ENCODE assay signal across 22 cellular contexts in the genomic region with DNA sequence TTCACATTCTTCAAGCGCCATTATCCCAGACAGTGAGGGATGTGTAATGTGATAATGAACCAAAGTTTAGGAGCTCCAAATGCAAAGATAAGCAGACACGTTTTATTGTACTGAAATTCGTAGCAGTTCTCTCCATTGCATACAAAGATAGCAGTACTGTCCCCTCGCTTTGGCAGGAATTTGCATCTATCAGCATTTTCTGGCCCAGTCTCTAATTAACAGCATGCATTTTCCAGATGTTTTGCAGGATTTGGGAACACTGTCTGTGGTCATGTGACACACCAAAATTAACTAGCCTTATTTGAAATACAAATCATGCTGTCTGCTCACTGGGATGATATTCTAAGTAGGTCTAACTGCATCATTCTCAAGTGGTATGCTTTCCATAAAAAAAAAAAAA.
"Had no signal": no experiment of that assay in that cellular context is flagged by ENCODE, and none has a peak within 500 bp of the region (broad histone marks: within the 10 kb centered on the region; RNA-seq: fewer than 3 reads in every experiment).

No MANE protein-coding gene starts in this region.

- H3K9me3 ChIP-seq: gastroesophageal sphincter, ovary, sigmoid colon, stomach, suprapubic skin, tibial artery, upper lobe of right lung had no signal

- FAIRE-seq: bronchial epithelial cell, kidney, small intestine had no signal

- H3K36me3 ChIP-seq: gastroesophageal sphincter, ovary, sigmoid colon, stomach, suprapubic skin, tibial artery, upper lobe of right lung had no signal

- DNase-seq: activated CD4-positive, alpha-beta T cell treated with anti-CD3 and anti-CD28 coated beads for 4 hours; activated CD4-positive, alpha-beta T cell treated with anti-CD3 and anti-CD28 coated beads, Interleukin-2, amount 50 U/mL, for 48 hours; activated CD8-positive, alpha-beta memory T cell treated with anti-CD3 and anti-CD28 coated beads for 24 hours; activated effector memory CD4-positive, alpha-beta T cell treated with Interleukin-2 at 50 U/mL for 16 hours; activated naive CD4-positive, alpha-beta T cell treated with Interleukin-2 at 50 U/mL for 16 hours; hippocampal formation; kidney; left colon; mammary epithelial cell; naive B cell; nephron progenitor cell; ovary; sigmoid colon; small intestine; stimulated activated CD4-positive, alpha-beta T cell treated with anti-CD3 and anti-CD28 coated beads, Interleukin-1b, Interleukin-23, amount 100 ng/mL, for 48 hours; stimulated activated naive B cell treated with anti-CD40 and anti-IgM and Interleukin-4, amounts not matched to agents 10 μg/mL and 1 μg/mL and 100 μg/mL, for 72 hours; stomach; tibial artery; upper lobe of right lung had no signal

- ATAC-seq: gastroesophageal sphincter; left colon; stimulated activated naive B cell treated with anti-CD40 and anti-IgM and Interleukin-4, amounts not matched to agents 10 μg/mL and 1 μg/mL and 100 μg/mL, for 72 hours; upper lobe of right lung had no signal

- H3K27me3 ChIP-seq: gastroesophageal sphincter, ovary, sigmoid colon, stomach, suprapubic skin, tibial artery, upper lobe of right lung had no signal

- H3K4me1 ChIP-seq: gastroesophageal sphincter, sigmoid colon, stomach, suprapubic skin, tibial artery, upper lobe of right lung had no signal

- H3K4me3 ChIP-seq: gastroesophageal sphincter, ovary, sigmoid colon, stomach, suprapubic skin, tibial artery, upper lobe of right lung had no signal

- H3K27ac ChIP-seq: gastroesophageal sphincter, ovary, sigmoid colon, stomach, suprapubic skin, tibial artery, upper lobe of right lung had no signal
